Comparison of ENCODE assay signal across 12 cellular contexts in genomic region chr11:33060271-33060670, GRCh38. TPM values are rescaled to one million over a fixed set of nuclear protein-coding genes. Genes with fewer than 3 reads are reported as not detected.
A peak's percentile ranks its signal among the peaks of the same experiment; 100 is the strongest.
DNase-seq lines count a peak whose midpoint lies in the region; TF ChIP-seq lines count a peak whose summit lies in the region.
"Had no signal": no experiment of that assay in that cellular context is flagged by ENCODE, and none has a peak within 500 bp of the region (broad histone marks: within the 10 kb centered on the region; RNA-seq: fewer than 3 reads in every experiment).

No MANE protein-coding gene starts in this region.

- peak overlapping the region; percentile 48 for H3K27ac Mint-ChIP-seq in endothelial cell (ENCODE audit: unreplicated experiment)
- H3K27ac Mint-ChIP-seq in activated CD4-positive, alpha-beta T cell treated with anti-CD3 and anti-CD28 coated beads, Interleukin-2, amount 10 ng/mL, durations not matched to agents 7 days and 5 days = no peak overlapping the region
- H3K27ac Mint-ChIP-seq: activated naive CD4-positive, alpha-beta T cell treated with anti-CD3 and anti-CD28 coated beads for 36 hours had no signal

- H3K36me3 ChIP-seq in rectal smooth muscle tissue (ENCODE audit: control insufficient read depth, insufficient read depth, low read length) (peaks cover 9% of the 10 kb centered on the region), ascending aorta (peaks cover 48 to 49% of the 10 kb centered on the region in 2 donors), HAP-1 (replicated peaks) (peaks cover 7% of the 10 kb centered on the region)

- H3K4me3 ChIP-seq in rectal smooth muscle tissue (ENCODE audit: low read length) (no peak overlapping the region), ascending aorta (no peak overlapping the region), HAP-1 (no peak overlapping the region)

- H3K9ac ChIP-seq in rectal smooth muscle tissue (ENCODE audit: low read length) = no peak overlapping the region

- H3K27me3 ChIP-seq in rectal smooth muscle tissue (ENCODE audit: control insufficient read depth, insufficient read depth, low read length) = peaks cover 2% of the 10 kb centered on the region
- no peaks in the 10 kb centered on the region for H3K27me3 ChIP-seq in ascending aorta
- H3K27me3 ChIP-seq in HAP-1 (ENCODE audit: low read depth) = no peaks in the 10 kb centered on the region

- no peak for TF ChIP-seq CTCF in endothelial cell (IDR thresholded peaks at IDR 0.05; ENCODE audit: unreplicated experiment)
- no peak for TF ChIP-seq CTCF in ascending aorta (IDR thresholded peaks at IDR 0.05)

- no peaks in the 10 kb centered on the region for H3K9me3 Mint-ChIP-seq in endothelial cell (ENCODE audit: unreplicated experiment)
- no peaks in the 10 kb centered on the region for H3K9me3 Mint-ChIP-seq in activated CD4-positive, alpha-beta T cell treated with anti-CD3 and anti-CD28 coated beads, Interleukin-2, amount 10 ng/mL, durations not matched to agents 7 days and 5 days
- H3K9me3 Mint-ChIP-seq: activated naive CD4-positive, alpha-beta T cell treated with anti-CD3 and anti-CD28 coated beads for 36 hours; brain had no signal

- intact Hi-C loops in ascending aorta (cut with DNase I) = no loop called here

- H3K36me3 Mint-ChIP-seq in endothelial cell (ENCODE audit: low read depth, unreplicated experiment) = peaks cover 15% of the 10 kb centered on the region
- H3K36me3 Mint-ChIP-seq in activated CD4-positive, alpha-beta T cell treated with anti-CD3 and anti-CD28 coated beads, Interleukin-2, amount 10 ng/mL, durations not matched to agents 7 days and 5 days (ENCODE audit: low read depth) = peaks cover 44% of the 10 kb centered on the region

- peak overlapping the region; percentile 87 for H3K27ac ChIP-seq in rectal smooth muscle tissue (ENCODE audit: low read depth, low read length)
- no peak overlapping the region for H3K27ac ChIP-seq in ascending aorta

- H3K27me3 Mint-ChIP-seq in endothelial cell (ENCODE audit: unreplicated experiment) = peaks cover 2% of the 10 kb centered on the region
- H3K27me3 Mint-ChIP-seq in activated CD4-positive, alpha-beta T cell treated with anti-CD3 and anti-CD28 coated beads, Interleukin-2, amount 10 ng/mL, durations not matched to agents 7 days and 5 days = no peaks in the 10 kb centered on the region
- H3K27me3 Mint-ChIP-seq: brain had no signal

- peaks cover 12% of the 10 kb centered on the region for H3K4me1 Mint-ChIP-seq in endothelial cell (ENCODE audit: unreplicated experiment)
- peaks cover 44% of the 10 kb centered on the region for H3K4me1 Mint-ChIP-seq in activated CD4-positive, alpha-beta T cell treated with anti-CD3 and anti-CD28 coated beads, Interleukin-2, amount 10 ng/mL, durations not matched to agents 7 days and 5 days

- peaks cover 37% of the 10 kb centered on the region for H3K4me1 ChIP-seq in rectal smooth muscle tissue (ENCODE audit: control insufficient read depth, insufficient read depth, low read length)
- H3K4me1 ChIP-seq in ascending aorta = no peaks in the 10 kb centered on the region
- H3K4me1 ChIP-seq in HAP-1 = no peaks in the 10 kb centered on the region

- POLR2A ChIA-PET in activated CD4-positive, alpha-beta T cell treated with anti-CD3 and anti-CD28 coated beads, Interleukin-2, amount 10 ng/mL, durations not matched to agents 7 days and 5 days (lab: Charles Lee) = no interaction called here

- in situ Hi-C loops in HAP-1 (cut with MboI; ENCODE audit: low sequenced_read_pairs) = loop anchor here (5.0 kb wide), 1 partner anchor 88 kb away; no protein-coding TSS in a partner anchor

- CTCF ChIA-PET in activated CD4-positive, alpha-beta T cell treated with anti-CD3 and anti-CD28 coated beads, Interleukin-2, amount 10 ng/mL, durations not matched to agents 7 days and 5 days (lab: Charles Lee) = interaction anchor here (0.6 to 0.8 kb wide), 3 partner anchors 9 to 48 kb away, joined by 3 to 7 read pairs (median 4); no protein-coding TSS in a partner anchor

- no peak overlapping the region for H3K4me3 Mint-ChIP-seq in endothelial cell (ENCODE audit: unreplicated experiment)
- H3K4me3 Mint-ChIP-seq in activated CD4-positive, alpha-beta T cell treated with anti-CD3 and anti-CD28 coated beads, Interleukin-2, amount 10 ng/mL, durations not matched to agents 7 days and 5 days = no peak overlapping the region
- H3K4me3 Mint-ChIP-seq: activated naive CD4-positive, alpha-beta T cell treated with anti-CD3 and anti-CD28 coated beads for 36 hours; brain had no signal

- DNase-seq in DMS53 treated with DMSO at 0.1 percent for 48 hours (lab: John Stamatoyannopoulos, UW; ENCODE audit: unreplicated experiment) (peak; percentile 66), NCI-H146 treated with DMSO at 0.1 percent for 48 hours (lab: John Stamatoyannopoulos, UW; ENCODE audit: unreplicated experiment) (peak; percentile 11), endothelial cell (ENCODE audit: low spot score) (no peak), ascending aorta (ENCODE audit: low spot score in 2 of 2) (no peak), HAP-1 (ENCODE audit: low spot score in 2 of 2) (no peak)
- DNase-seq in activated CD4-positive, alpha-beta T cell treated with anti-CD3 and anti-CD28 coated beads, Interleukin-2, amount 10 ng/mL, durations not matched to agents 7 days and 5 days = no peak
- DNase-seq: activated naive CD4-positive, alpha-beta T cell treated with anti-CD3 and anti-CD28 coated beads for 36 hours; C1 segment of cervical spinal cord; NCI-H1105; stimulated activated CD4-positive, alpha-beta T cell treated with anti-CD3 and anti-CD28 coated beads, Interleukin-2, amount 100 ng/mL, for 48 hours had no signal

- H3K9me3 ChIP-seq in ascending aorta (no peaks in the 10 kb centered on the region), HAP-1 (no peaks in the 10 kb centered on the region)

RNA-seq across cellular contexts. Expression of gene TCP11L1, which starts 20.9 kb away (rescaled TPM):
- total RNA-seq in endothelial cell (ENCODE audit: unreplicated experiment) (26.2 TPM), ascending aorta (33.6 TPM)
- 10 to 100 TPM; 13.8 to 14.7 TPM for total RNA-seq in activated CD4-positive, alpha-beta T cell treated with anti-CD3 and anti-CD28 coated beads, Interleukin-2, amount 10 ng/mL, durations not matched to agents 7 days and 5 days

RNA-seq across cellular contexts. Expression of gene DEPDC7, which starts 44.6 kb away (rescaled TPM):
- total RNA-seq in endothelial cell (ENCODE audit: unreplicated experiment) (0.74 TPM), ascending aorta (not detected)
- total RNA-seq in activated CD4-positive, alpha-beta T cell treated with anti-CD3 and anti-CD28 coated beads, Interleukin-2, amount 10 ng/mL, durations not matched to agents 7 days and 5 days = 1 to 10 TPM; 1.6 TPM

Comparison
In these comparisons a context has a peak if more than half of its experiments do, and no peak if none do; other contexts are left out.
1. DNase-seq: peak in DMS53 treated with DMSO at 0.1 percent for 48 hours (single experiment) and NCI-H146 treated with DMSO at 0.1 percent for 48 hours (single experiment); none in endothelial cell (single experiment), ascending aorta (0 of 2), activated CD4-positive, alpha-beta T cell treated with anti-CD3 and anti-CD28 coated beads, Interleukin-2, amount 10 ng/mL, durations not matched to agents 7 days and 5 days (single experiment) and HAP-1 (0 of 2).